1 cellular context compared by ENCODE assay signal in genomic region chr4:40038972-40039371, GRCh38.
TF ChIP-seq lines count a peak whose summit lies in the region.

No MANE protein-coding gene starts in this region.

TF ChIP-seq in A549, 52 proteins besides CTCF, POLR2A, EP300 and RAD21 (continued from another document):
- TF ChIP-seq, protein P1, sequence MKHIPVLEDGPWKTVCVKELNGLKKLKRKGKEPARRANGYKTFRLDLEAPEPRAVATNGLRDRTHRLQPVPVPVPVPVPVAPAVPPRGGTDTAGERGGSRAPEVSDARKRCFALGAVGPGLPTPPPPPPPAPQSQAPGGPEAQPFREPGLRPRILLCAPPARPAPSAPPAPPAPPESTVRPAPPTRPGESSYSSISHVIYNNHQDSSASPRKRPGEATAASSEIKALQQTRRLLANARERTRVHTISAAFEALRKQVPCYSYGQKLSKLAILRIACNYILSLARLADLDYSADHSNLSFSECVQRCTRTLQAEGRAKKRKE (CRISPR knock-in tag; IDR thresholded peaks at IDR 0.05; ENCODE audit: low read depth), result no peak
